8 cellular contexts compared by ENCODE assay signal in genomic region chr22:42621505-42622002, GRCh38. TPM values are rescaled to one million over a fixed set of nuclear protein-coding genes. Genes with fewer than 3 reads are reported as not detected.
DNase-seq lines count a peak whose midpoint lies in the region; FAIRE-seq and TF ChIP-seq lines count a peak whose summit lies in the region.

No MANE protein-coding gene starts in this region.

- peak; percentile 80 to 85 for TF ChIP-seq RAD21 in H1 (IDR thresholded peaks at IDR 0.05 in 1 of 2, conservative IDR thresholded peaks at IDR 0.05 in 1 of 2; ENCODE audit: low read depth in 2 of 2, low read length in 2 of 2)

- no peak overlapping the region for H2AK5ac ChIP-seq in H1 (ENCODE audit: low read depth, low read length)

- CTCF ChIA-PET in H1 (lab: Charles Lee; ENCODE audit: partially characterized antibody) = interaction anchor here (0.6 to 4.9 kb wide), 35 partner anchors 10 to 246 kb away, joined by 3 to 43 read pairs (median 4); partner anchors contain the start of genes ATP5MGL, CYB5R3 and SERHL2

- no peaks in the 10 kb centered on the region for H3K79me1 ChIP-seq in H1 (ENCODE audit: low read depth, low read length)

- H3K4me3 ChIP-seq in H1 (ENCODE audit: extremely low read depth in 1 of 4, insufficient read depth in 2 of 4, low read depth in 3 of 4, low read length in 4 of 4) (no peak overlapping the region), muscle layer of colon (ENCODE audit: low read depth in 1 of 2, low read length in 2 of 2) (no peak overlapping the region), suprapubic skin (no peak overlapping the region)

- DNase-seq in NCI-H2081 (lab: John Stamatoyannopoulos, UW) (peak; percentile 12 to 23), NCI-H2081 treated with DMSO at 0.1 percent for 48 hours (lab: John Stamatoyannopoulos, UW) (no peak), NAMALWA (ENCODE audit: low spot score) (peak; percentile 74), H1 (ENCODE audit: low read depth in 1 of 2, low spot score in 2 of 2) (peak; percentile 86 to 94), suprapubic skin (ENCODE audit: low spot score in 2 of 2) (peak; percentile 87 to 89), H54 (ENCODE audit: insufficient read length, low spot score) (no peak)
- peak; percentile 64 to 70 for DNase-seq in activated CD4-positive, alpha-beta T cell treated with anti-CD3 and anti-CD28 coated beads, Interleukin-2, amount 50 U/mL, for 48 hours

- no peak for TF ChIP-seq EP300 in H1 (IDR thresholded peaks at IDR 0.05; ENCODE audit: borderline replicate concordance in 1 of 2, low read depth in 2 of 2, low read length in 2 of 2)
- TF ChIP-seq EP300 in suprapubic skin (IDR thresholded peaks at IDR 0.05) = no peak

- TF ChIP-seq CTCF in H1 (IDR thresholded peaks at IDR 0.05; ENCODE audit: control extremely low read depth in 1 of 3, insufficient read depth in 1 of 3, low read depth in 1 of 3, low read length in 3 of 3) (peak; percentile 92 to 99 (median 98)), suprapubic skin (IDR thresholded peaks at IDR 0.05) (peak; percentile 79 to 91)

- H3K4ac ChIP-seq in H1 (replicated peaks; ENCODE audit: insufficient read length, low read depth, low read length) = no peak overlapping the region

- POLR2A ChIA-PET in H1 (lab: Charles Lee; ENCODE audit: partially characterized antibody) = interaction anchor here (0.7 to 8.9 kb wide), 14 partner anchors 8 to 394 kb away, joined by 3 to 85 read pairs (median 4); partner anchors contain the start of genes CYB5R3, PACSIN2 and POLDIP3

- no peaks in the 10 kb centered on the region for H3K27me3 ChIP-seq in H1 (replicated peaks in 1 of 4; ENCODE audit: control insufficient read depth in 3 of 4, extremely low read depth in 1 of 4, insufficient read depth in 3 of 4, low read length in 3 of 4)
- H3K27me3 ChIP-seq in muscle layer of colon (ENCODE audit: control insufficient read depth in 1 of 2, insufficient read depth in 2 of 2, low read length in 2 of 2) = no peaks in the 10 kb centered on the region
- H3K27me3 ChIP-seq in suprapubic skin = no peaks in the 10 kb centered on the region

- 49% methylated on average over 11 of the region's 11 CpGs; no CpG with 5 or more reads in 1 of the 2 experiments for WGBS in H1 (ENCODE audit: extremely low coverage in 1 of 2, insufficient coverage in 1 of 2, insufficient read length in 1 of 2, insufficient replicate concordance in 2 of 2, low coverage in 1 of 2, low lambda C conversion rate in 2 of 2, missing lambda C conversion rate in 1 of 2), 2 experiments
- 45% methylated on average over 9 of the region's 11 CpGs for WGBS in suprapubic skin

- no peak overlapping the region for H2BK20ac ChIP-seq in H1 (ENCODE audit: low read length)

- H3K9me3 ChIP-seq in H1 (ENCODE audit: insufficient read depth in 2 of 2, low read depth in 1 of 2, low read length in 1 of 2) (no peaks in the 10 kb centered on the region), muscle layer of colon (ENCODE audit: low read length) (no peaks in the 10 kb centered on the region), suprapubic skin (no peaks in the 10 kb centered on the region)

- TF ChIP-seq POLR2A in H1 (IDR thresholded peaks at IDR 0.05; ENCODE audit: control extremely low read depth in 1 of 2, low read depth in 2 of 2, low read length in 2 of 2) = no peak
- TF ChIP-seq POLR2A in suprapubic skin (IDR thresholded peaks at IDR 0.05) = no peak
- no peak for TF ChIP-seq POLR2A in H54 (IDR thresholded peaks at IDR 0.05; ENCODE audit: low read depth, low read length)

- H3K18ac ChIP-seq in H1 (ENCODE audit: extremely low read depth, low read length) = no peak overlapping the region

- FAIRE-seq in H1 (lab: Jason Lieb, UNC) (peak; percentile 81), H54 (lab: Jason Lieb, UNC) (no peak)

- no peak overlapping the region for H3K27ac ChIP-seq in H1 (ENCODE audit: low read depth, low read length)
- peak overlapping the region; percentile 52 for H3K27ac ChIP-seq in muscle layer of colon (ENCODE audit: low read depth, low read length)
- peak overlapping the region; percentile 70 for H3K27ac ChIP-seq in suprapubic skin

- H4K5ac ChIP-seq in H1 (ENCODE audit: insufficient read length, low read depth, low read length) = no peak overlapping the region

- no peak overlapping the region for H3K23ac ChIP-seq in H1 (ENCODE audit: insufficient read length)

- H2BK15ac ChIP-seq in H1 (ENCODE audit: low read length) = no peak overlapping the region

- peaks cover 0 to 9% (median 7%) of the 10 kb centered on the region in 4 experiments; a peak in 6 of 7 replicates for H3K4me1 ChIP-seq in H1 (replicated peaks in 1 of 4; ENCODE audit: control insufficient read depth in 3 of 4, insufficient read depth in 4 of 4, low read length in 3 of 4)
- H3K4me1 ChIP-seq in muscle layer of colon (ENCODE audit: insufficient read depth, low read length) = peaks cover 14% of the 10 kb centered on the region
- peaks cover 41% of the 10 kb centered on the region for H3K4me1 ChIP-seq in suprapubic skin

- H2BK12ac ChIP-seq in H1 (ENCODE audit: low read depth, low read length) = no peak overlapping the region

- H3K9ac ChIP-seq in H1 (replicated peaks in 1 of 4; ENCODE audit: extremely low read depth in 1 of 4, low read depth in 3 of 4, low read length in 3 of 4) = no peak overlapping the region
- H3K9ac ChIP-seq in muscle layer of colon (ENCODE audit: low read length) = peak overlapping the region; percentile 15

- H2BK120ac ChIP-seq in H1 (replicated peaks; ENCODE audit: low read depth, low read length) = no peak overlapping the region

- no peak overlapping the region for H3K4me2 ChIP-seq in H1 (ENCODE audit: insufficient read depth in 1 of 2, low read depth in 2 of 2, low read length in 2 of 2)

- H4K91ac ChIP-seq in H1 (replicated peaks; ENCODE audit: insufficient read length, low read length) = no peak overlapping the region

- H3K14ac ChIP-seq in H1 (ENCODE audit: insufficient read length) = no peak overlapping the region

- peaks cover 1 to 8% of the 10 kb centered on the region in 2 experiments for H4K20me1 ChIP-seq in H1 (replicated peaks in 1 of 2; ENCODE audit: control insufficient read depth in 1 of 2, insufficient read depth in 2 of 2, low read length in 2 of 2)

- H3K79me2 ChIP-seq in H1 (ENCODE audit: control insufficient read depth in 1 of 2, insufficient read depth in 2 of 2, low read length in 2 of 2) = no peaks in the 10 kb centered on the region

- H2AFZ ChIP-seq in H1 (ENCODE audit: low read length) = no peak overlapping the region

- H2BK5ac ChIP-seq in H1 (ENCODE audit: low read depth, low read length) = no peak overlapping the region

- H3K36me3 ChIP-seq in H1 (ENCODE audit: control insufficient read depth in 2 of 4, insufficient read depth in 4 of 4, low read length in 3 of 4) = peaks cover 0 to 9% (median 5%) of the 10 kb centered on the region in 4 experiments; a peak in 5 of 8 replicates
- peaks cover 45% of the 10 kb centered on the region for H3K36me3 ChIP-seq in muscle layer of colon (ENCODE audit: insufficient read depth, low read length)
- H3K36me3 ChIP-seq in suprapubic skin = peaks cover 55% of the 10 kb centered on the region

- H3K56ac ChIP-seq in H1 (replicated peaks; ENCODE audit: insufficient read length, low read depth, low read length) = no peak overlapping the region

- H3K23me2 ChIP-seq in H1 (ENCODE audit: low read depth, low read length) = no peaks in the 10 kb centered on the region

- no peak overlapping the region for H4K8ac ChIP-seq in H1 (ENCODE audit: extremely low read depth, insufficient read depth, low read length)

TF ChIP-seq in H1, 55 proteins besides CTCF, POLR2A, EP300 and RAD21 (continues in another document):
- peak; percentile 39; the same call in 1 of the 2 replicates for TF ChIP-seq YY1 (IDR thresholded peaks at IDR 0.05; ENCODE audit: low read depth, low read length)

RNA-seq across cellular contexts. Expression of gene POLDIP3, which starts 6.9 kb away (rescaled TPM):
- 77.3 and 84.6 TPM in 2 replicates for total RNA-seq in H1 (2021; fragmentation: NEBNext Ultra II Directional; extraction: Animal tissue kit (Norgen Biotek cat#: 25700))
- 43.5 and 44.7 TPM in 2 replicates for polyA plus RNA-seq in H1 (2011; rRNA removed)
- polyA plus RNA-seq in H1 (2011; cell fraction: cytosol; rRNA removed) = 52.1 TPM
- 77.2 TPM for polyA plus RNA-seq in H1 (2011; cell fraction: nucleus; rRNA removed)
- polyA plus RNA-seq in H1 (2012, experiment 1 of 2) = 69.9 to 94.7 TPM (median 73.5 TPM) in 4 replicates
- polyA plus RNA-seq in H1 (2012, experiment 2 of 2) = 78.6 TPM
- polyA plus RNA-seq in H1 (2013, experiment 1 of 2) = 38.1 TPM
- polyA plus RNA-seq in H1 (2013, experiment 2 of 2) = 36.7 TPM
- polyA minus RNA-seq in H1 (2011; rRNA and poly(A)+ RNA removed) = 67.2 and 70.1 TPM in 2 replicates
- 40.0 TPM for polyA minus RNA-seq in H1 (2011; cell fraction: cytosol; rRNA and poly(A)+ RNA removed)
- 36.9 TPM for polyA minus RNA-seq in H1 (2011; cell fraction: nucleus; rRNA and poly(A)+ RNA removed)
- 10 to 100 TPM; 32.4 to 61.1 (median 45.7) TPM for total RNA-seq in suprapubic skin

RNA-seq across cellular contexts. Expression of gene ATP5MGL, which starts 18.8 kb away (rescaled TPM):
- 0.52 and 0.84 TPM in 2 replicates for total RNA-seq in H1 (2021; fragmentation: NEBNext Ultra II Directional; extraction: Animal tissue kit (Norgen Biotek cat#: 25700))
- 0.12 TPM in 1 of 2 replicates, not detected in the other for polyA plus RNA-seq in H1 (2011; rRNA removed)
- polyA plus RNA-seq in H1 (2011; cell fraction: cytosol; rRNA removed) = not detected
- polyA plus RNA-seq in H1 (2011; cell fraction: nucleus; rRNA removed) = not detected
- not detected in 4 replicates for polyA plus RNA-seq in H1 (2012, experiment 1 of 2)
- not detected for polyA plus RNA-seq in H1 (2012, experiment 2 of 2)
- not detected for polyA plus RNA-seq in H1 (2013, experiment 1 of 2)
- polyA plus RNA-seq in H1 (2013, experiment 2 of 2) = 0.15 TPM
- polyA minus RNA-seq in H1 (2011; rRNA and poly(A)+ RNA removed) = 0.49 and 0.50 TPM in 2 replicates
- polyA minus RNA-seq in H1 (2011; cell fraction: cytosol; rRNA and poly(A)+ RNA removed) = 1.5 TPM
- polyA minus RNA-seq in H1 (2011; cell fraction: nucleus; rRNA and poly(A)+ RNA removed) = 1.8 TPM
- 1 to 10 TPM in 3 of 4 donors, not detected in 1; 1.3 to 3.9 (median 1.5) TPM for total RNA-seq in suprapubic skin

RNA-seq across cellular contexts. Expression of gene CYB5R3, which starts 27.6 kb away (rescaled TPM):
- total RNA-seq in H1 (2021; fragmentation: NEBNext Ultra II Directional; extraction: Animal tissue kit (Norgen Biotek cat#: 25700)) = 75.3 and 82.5 TPM in 2 replicates
- polyA plus RNA-seq in H1 (2011; rRNA removed) = 113 and 160 TPM in 2 replicates
- 64.2 TPM for polyA plus RNA-seq in H1 (2011; cell fraction: cytosol; rRNA removed)
- 72.4 TPM for polyA plus RNA-seq in H1 (2011; cell fraction: nucleus; rRNA removed)
- 73.0 to 99.5 TPM (median 89.7 TPM) in 4 replicates for polyA plus RNA-seq in H1 (2012, experiment 1 of 2)
- polyA plus RNA-seq in H1 (2012, experiment 2 of 2) = 83.5 TPM
- 94.8 TPM for polyA plus RNA-seq in H1 (2013, experiment 1 of 2)
- polyA plus RNA-seq in H1 (2013, experiment 2 of 2) = 107 TPM
- polyA minus RNA-seq in H1 (2011; rRNA and poly(A)+ RNA removed) = 56.6 and 58.6 TPM in 2 replicates
- 50.7 TPM for polyA minus RNA-seq in H1 (2011; cell fraction: cytosol; rRNA and poly(A)+ RNA removed)
- polyA minus RNA-seq in H1 (2011; cell fraction: nucleus; rRNA and poly(A)+ RNA removed) = 29.5 TPM
- total RNA-seq in suprapubic skin = 100 to 1,000 TPM; 107 to 159 (median 138) TPM

Comparison
In these comparisons a context has a peak if more than half of its experiments do, and no peak if none do; other contexts are left out.
1. DNase-seq: peak in NCI-H2081 (2 of 2), NAMALWA (single experiment), activated CD4-positive, alpha-beta T cell treated with anti-CD3 and anti-CD28 coated beads, Interleukin-2, amount 50 U/mL, for 48 hours (2 of 2), H1 (2 of 2) and suprapubic skin (2 of 2); none in NCI-H2081 treated with DMSO at 0.1 percent for 48 hours (single experiment) and H54 (single experiment).